24 cellular contexts compared by ENCODE assay signal in genomic region chr18:36729197-36729596, GRCh38.
A peak's percentile ranks its signal among the peaks of the same experiment; 100 is the strongest.
DNase-seq lines count a peak whose midpoint lies in the region; ATAC-seq and TF ChIP-seq lines count a peak whose summit lies in the region.
"Had no signal": no experiment of that assay in that cellular context is flagged by ENCODE, and none has a peak within 500 bp of the region (broad histone marks: within the 10 kb centered on the region; RNA-seq: fewer than 3 reads in every experiment).

No MANE protein-coding gene starts in this region.

- H3K4me1 ChIP-seq in MM.1S (ENCODE audit: low read length) (peaks cover 36% of the 10 kb centered on the region), foreskin keratinocyte (no peaks in the 10 kb centered on the region), Caco-2 (no peaks in the 10 kb centered on the region)

- peak overlapping the region; percentile 17; the same call in 1 of the 2 replicates for H2AFZ ChIP-seq in MM.1S (ENCODE audit: low read length)

- no peak overlapping the region for H3K4me3 Mint-ChIP-seq in HFFc6
- H3K4me3 Mint-ChIP-seq in Caco-2 (ENCODE audit: unreplicated experiment), result no peak overlapping the region
- H3K4me3 Mint-ChIP-seq: CD8-positive, alpha-beta T cell had no signal

- peak overlapping the region; percentile 33 for H3K4me2 ChIP-seq in MM.1S (ENCODE audit: low read depth, low read length)

- POLR2A ChIA-PET in Caco-2 (lab: Charles Lee), result no interaction called here

- no peaks in the 10 kb centered on the region for H3K79me2 ChIP-seq in MM.1S (ENCODE audit: low read length)

- H3K4me3 ChIP-seq in MM.1S (ENCODE audit: low read length), result no peak overlapping the region
- H3K4me3 ChIP-seq in Caco-2 (ENCODE audit: low read depth, low read length), result no peak overlapping the region

- H3K27me3 ChIP-seq in MM.1S (replicated peaks; ENCODE audit: insufficient read depth, low read length) (no peaks in the 10 kb centered on the region), foreskin keratinocyte (peaks cover 4% of the 10 kb centered on the region), Caco-2 (replicated peaks; ENCODE audit: control insufficient read depth, insufficient read depth, low read length) (no peaks in the 10 kb centered on the region)

- intact Hi-C loops in Caco-2 (cut with micrococcal nuclease; ENCODE audit: unreplicated experiment), result no loop called here

- DNase-seq in COLO668 (lab: John Stamatoyannopoulos, UW; ENCODE audit: unreplicated experiment) (peak; percentile 17), HFFc6 (no peak), MM.1S (peak; percentile 79), foreskin keratinocyte (no peak), HCEC 1CT (no peak), midbrain (lab: John Stamatoyannopoulos, UW) (no peak), Caco-2 (no peak)
- DNase-seq: AML-193; C1 segment of cervical spinal cord; CD8-positive, alpha-beta T cell; DMS53; EL; GF-D8; GOT3; NCI-H1105; NCI-H146; NCI-H2029; NCI-H226; NCI-H510A treated with DMSO at 0.1 percent for 48 hours; NCI-H774; SHP77; T-helper 2 cell had no signal

- H3K36me3 Mint-ChIP-seq in HFFc6 (ENCODE audit: low read depth) (peaks cover 33% of the 10 kb centered on the region), Caco-2 (ENCODE audit: insufficient read depth, unreplicated experiment) (no peaks in the 10 kb centered on the region)
- H3K36me3 Mint-ChIP-seq: CD8-positive, alpha-beta T cell had no signal

- CTCF ChIA-PET in Caco-2 (lab: Charles Lee), result no interaction called here

- H3K9me2 ChIP-seq in MM.1S (replicated peaks; ENCODE audit: insufficient read depth, low read length), result no peaks in the 10 kb centered on the region

- peak; percentile 30 for ATAC-seq in foreskin keratinocyte
- no peak for ATAC-seq in GM18870 (IDR thresholded peaks at IDR 0.05; ENCODE audit: unreplicated experiment)
- ATAC-seq: CD8-positive, alpha-beta T cell; HCT116 had no signal

- peaks cover 23% of the 10 kb centered on the region for H3F3A ChIP-seq in MM.1S (ENCODE audit: insufficient read depth, low read length)

- TF ChIP-seq CTCF in HFFc6 (IDR thresholded peaks at IDR 0.05) (no peak), MM.1S (IDR thresholded peaks at IDR 0.05; ENCODE audit: low read length) (no peak), foreskin keratinocyte (conservative IDR thresholded peaks at IDR 0.05) (no peak), Caco-2 (IDR thresholded peaks at IDR 0.05; ENCODE audit: insufficient read depth in 1 of 2, low read depth in 1 of 2, low read length in 1 of 2, severe bottlenecking in 1 of 2, unreplicated experiment in 1 of 2) (no peak)

- H3K9me3 ChIP-seq in MM.1S (replicated peaks; ENCODE audit: insufficient read depth, low read length), result no peaks in the 10 kb centered on the region
- no peaks in the 10 kb centered on the region for H3K9me3 ChIP-seq in Caco-2

- peaks cover 5% of the 10 kb centered on the region for H3K27me3 Mint-ChIP-seq in HFFc6 (ENCODE audit: insufficient read depth)
- peaks cover 3% of the 10 kb centered on the region for H3K27me3 Mint-ChIP-seq in Caco-2 (ENCODE audit: insufficient read depth, unreplicated experiment)

- H3K4me1 Mint-ChIP-seq in HFFc6 (ENCODE audit: low read depth), result peaks cover 6% of the 10 kb centered on the region
- H3K4me1 Mint-ChIP-seq in Caco-2 (ENCODE audit: low read depth, unreplicated experiment), result no peaks in the 10 kb centered on the region

- no TSS peak for BruUV-seq in Caco-2 (replicated peaks; lab: Mats Ljungman, UMichigan)

- H3K27ac Mint-ChIP-seq in HFFc6, result peak overlapping the region; percentile 26; the same call in 1 of the 2 replicates
- H3K27ac Mint-ChIP-seq in Caco-2 (ENCODE audit: unreplicated experiment), result no peak overlapping the region
- H3K27ac Mint-ChIP-seq: CD8-positive, alpha-beta T cell had no signal

- no peaks in the 10 kb centered on the region for H3K36me3 ChIP-seq in MM.1S (replicated peaks; ENCODE audit: insufficient read depth, low read length)
- H3K36me3 ChIP-seq in Caco-2 (ENCODE audit: control insufficient read depth, insufficient read depth, low read length), result no peaks in the 10 kb centered on the region

- H3K9ac ChIP-seq in MM.1S (ENCODE audit: low read length), result no peak overlapping the region

- H3K27ac ChIP-seq in MM.1S (ENCODE audit: low read length), result peak overlapping the region; percentile 79
- H3K27ac ChIP-seq in foreskin keratinocyte, result no peak overlapping the region

- H3K9me3 Mint-ChIP-seq in HFFc6 (no peaks in the 10 kb centered on the region), Caco-2 (ENCODE audit: unreplicated experiment) (no peaks in the 10 kb centered on the region)
- H3K9me3 Mint-ChIP-seq: CD8-positive, alpha-beta T cell had no signal

- no peaks in the 10 kb centered on the region for H4K20me1 ChIP-seq in MM.1S (ENCODE audit: insufficient read depth, low read length)

Comparison
In these comparisons a context has a peak if more than half of its experiments do, and no peak if none do; other contexts are left out.
1. DNase-seq: peak in COLO668 (single experiment) and MM.1S (single experiment); none in HFFc6 (single experiment), foreskin keratinocyte (0 of 2), HCEC 1CT (single experiment), midbrain (single experiment) and Caco-2 (0 of 2).